In genomic region chr12:32273063-32273521, GRCh38 we compare ENCODE assay signal across 8 cellular contexts.
A peak's percentile ranks its signal among the peaks of the same experiment; 100 is the strongest.
DNase-seq lines count a peak whose midpoint lies in the region; ATAC-seq and TF ChIP-seq lines count a peak whose summit lies in the region.

No MANE protein-coding gene starts in this region.

- TF ChIP-seq CTCF in progenitor cell of endocrine pancreas (IDR thresholded peaks at IDR 0.05; ENCODE audit: unreplicated experiment) (no peak), uterus (IDR thresholded peaks at IDR 0.05) (no peak), upper lobe of left lung (IDR thresholded peaks at IDR 0.05) (no peak)

- no peaks in the 10 kb centered on the region for H3K4me1 ChIP-seq in uterus
- peaks cover 0 to 26% (median 10%) of the 10 kb centered on the region in 4 donors for H3K4me1 ChIP-seq in upper lobe of left lung

- no peaks in the 10 kb centered on the region for H3K36me3 Mint-ChIP-seq in T-helper 2 cell treated with Interferon-gamma antibody and Interleukin-4, amounts not matched to agents 5 μg/mL and 100 μg/mL, for 36 hours (ENCODE audit: low read depth)
- peaks cover 6% of the 10 kb centered on the region for H3K36me3 Mint-ChIP-seq in progenitor cell of endocrine pancreas (ENCODE audit: insufficient read depth)

- peak overlapping the region; percentile 24 for H3K4me3 Mint-ChIP-seq in T-helper 2 cell treated with Interferon-gamma antibody and Interleukin-4, amounts not matched to agents 5 μg/mL and 100 μg/mL, for 36 hours
- H3K4me3 Mint-ChIP-seq in progenitor cell of endocrine pancreas (ENCODE audit: low read depth), result no peak overlapping the region

- H3K36me3 ChIP-seq in uterus (no peaks in the 10 kb centered on the region), upper lobe of left lung (no peaks in the 10 kb centered on the region)

- no peak for TF ChIP-seq POLR2A in uterus (IDR thresholded peaks at IDR 0.05)
- TF ChIP-seq POLR2A in upper lobe of left lung (IDR thresholded peaks at IDR 0.05), result no peak

- H3K4me3 ChIP-seq in uterus, result no peak overlapping the region
- no peak overlapping the region for H3K4me3 ChIP-seq in upper lobe of left lung

- no peak overlapping the region for H3K27ac ChIP-seq in uterus
- H3K27ac ChIP-seq in upper lobe of left lung, result no peak overlapping the region

- 57 to 66% methylated on average over 4 of the region's 4 CpGs for WGBS in upper lobe of left lung, 2 donors

- H3K27me3 ChIP-seq in uterus, result no peaks in the 10 kb centered on the region
- no peaks in the 10 kb centered on the region for H3K27me3 ChIP-seq in upper lobe of left lung

- H3K9me3 ChIP-seq in uterus (no peaks in the 10 kb centered on the region), upper lobe of left lung (no peaks in the 10 kb centered on the region)

- ATAC-seq in activated CD4-positive, CD25-positive, alpha-beta regulatory T cell treated with anti-CD3 and anti-CD28 coated beads, Interleukin-2, amount 50 U/mL, for 24 hours, result peak; percentile 65 to 76
- ATAC-seq in HG02798 (IDR thresholded peaks at IDR 0.05; ENCODE audit: poor library complexity, unreplicated experiment), result peak; percentile 64
- ATAC-seq in upper lobe of left lung (ENCODE audit: low FRiP score in 2 of 2), result no peak

- peaks cover 15% of the 10 kb centered on the region for H3K4me1 Mint-ChIP-seq in T-helper 2 cell treated with Interferon-gamma antibody and Interleukin-4, amounts not matched to agents 5 μg/mL and 100 μg/mL, for 36 hours (ENCODE audit: low read depth)
- peaks cover 40% of the 10 kb centered on the region for H3K4me1 Mint-ChIP-seq in progenitor cell of endocrine pancreas (ENCODE audit: low read depth)

- no peaks in the 10 kb centered on the region for H3K9me3 Mint-ChIP-seq in T-helper 2 cell treated with Interferon-gamma antibody and Interleukin-4, amounts not matched to agents 5 μg/mL and 100 μg/mL, for 36 hours
- no peaks in the 10 kb centered on the region for H3K9me3 Mint-ChIP-seq in progenitor cell of endocrine pancreas (ENCODE audit: low read depth)

- TF ChIP-seq EP300 in upper lobe of left lung (IDR thresholded peaks at IDR 0.05), result no peak

- no peaks in the 10 kb centered on the region for H3K27me3 Mint-ChIP-seq in T-helper 2 cell treated with Interferon-gamma antibody and Interleukin-4, amounts not matched to agents 5 μg/mL and 100 μg/mL, for 36 hours (ENCODE audit: low read depth)
- H3K27me3 Mint-ChIP-seq in progenitor cell of endocrine pancreas, result no peaks in the 10 kb centered on the region

- intact Hi-C loops in uterus (cut with DNase I; ENCODE audit: low total_unique reads), result no loop called here

- no peak for DNase-seq in activated CD4-positive, CD25-positive, alpha-beta regulatory T cell treated with anti-CD3 and anti-CD28 coated beads, Interleukin-2, amount 50 U/mL, for 72 hours
- DNase-seq in T-helper 2 cell treated with Interferon-gamma antibody and Interleukin-4, amounts not matched to agents 5 μg/mL and 100 μg/mL, for 36 hours (ENCODE audit: low spot score), result no peak
- no peak for DNase-seq in progenitor cell of endocrine pancreas (ENCODE audit: low spot score, unreplicated experiment)
- no peak for DNase-seq in uterus
- no peak for DNase-seq in upper lobe of left lung
- DNase-seq in NCI-H187 (lab: John Stamatoyannopoulos, UW), result no peak

- H3K27ac Mint-ChIP-seq in T-helper 2 cell treated with Interferon-gamma antibody and Interleukin-4, amounts not matched to agents 5 μg/mL and 100 μg/mL, for 36 hours, result peak overlapping the region; percentile 41
- H3K27ac Mint-ChIP-seq in progenitor cell of endocrine pancreas, result peak overlapping the region; percentile 91

Comparison
In these comparisons a context has a peak if more than half of its experiments do, and no peak if none do; other contexts are left out.
1. ATAC-seq: peak in activated CD4-positive, CD25-positive, alpha-beta regulatory T cell treated with anti-CD3 and anti-CD28 coated beads, Interleukin-2, amount 50 U/mL, for 24 hours (2 of 2) and HG02798 (single experiment); none in upper lobe of left lung (0 of 2).